Comparison of ENCODE assay signal across 16 cellular contexts in the genomic region with DNA sequence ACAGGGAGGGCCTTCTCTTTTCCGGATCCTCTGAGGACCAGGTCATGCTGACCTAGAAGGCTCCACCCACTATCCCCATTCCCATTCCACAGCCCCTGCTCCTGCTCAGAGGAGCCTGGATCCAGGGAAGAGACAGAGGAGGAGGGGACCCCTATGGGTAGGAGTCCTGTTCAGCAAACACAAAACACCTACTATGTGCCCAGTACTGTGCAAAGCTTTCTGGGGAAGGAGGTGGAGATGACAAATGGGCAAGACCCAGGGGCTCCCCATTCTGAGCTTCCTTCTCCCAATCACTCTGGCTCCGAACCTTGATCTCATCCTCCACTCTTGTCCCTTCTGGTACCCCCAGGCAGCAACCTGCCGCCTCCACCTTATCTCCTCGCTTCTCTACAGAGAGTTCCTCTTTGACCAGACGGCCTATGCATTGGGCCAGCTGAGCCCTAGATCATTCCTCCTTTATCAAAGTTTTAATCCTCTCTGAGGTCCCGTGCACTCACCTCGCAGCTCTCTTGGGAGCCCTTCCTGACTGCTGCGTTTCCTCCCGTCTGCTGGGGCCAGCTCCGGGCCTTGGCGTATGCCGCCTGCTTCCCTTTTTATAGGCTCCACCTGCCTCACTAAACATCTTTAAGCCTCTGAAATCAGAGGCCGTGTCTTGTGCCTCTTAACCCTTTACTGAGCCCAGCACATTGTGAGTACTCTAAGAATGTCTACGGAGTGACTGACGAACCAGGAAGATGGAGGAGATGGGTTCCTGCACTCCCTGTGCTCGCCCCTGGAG.
DNase-seq lines count a peak whose midpoint lies in the region; ATAC-seq and FAIRE-seq lines count a peak whose summit lies in the region.
"Had no signal": no experiment of that assay in that cellular context is flagged by ENCODE, and none has a peak within 500 bp of the region (broad histone marks: within the 10 kb centered on the region; RNA-seq: fewer than 3 reads in every experiment).

No MANE protein-coding gene starts in this region.

- peak overlapping the region; percentile 56 for H3K4me3 Mint-ChIP-seq in T-helper 17 cell
- H3K4me3 Mint-ChIP-seq: activated naive CD4-positive, alpha-beta T cell treated with anti-CD3 and anti-CD28 coated beads, Interleukin-2, amount 10 ng/mL, durations not matched to agents 7 days and 5 days had no signal

- DNase-seq in Kasumi-1 (lab: John Stamatoyannopoulos, UW) = peak; percentile 12 to 24
- no peak for DNase-seq in T-helper 17 cell
- peak; percentile 37 for DNase-seq in left kidney (ENCODE audit: low read depth, low spot score)
- no peak for DNase-seq in superior temporal gyrus (ENCODE audit: extremely low spot score)
- no peak for DNase-seq in activated CD4-positive, CD25-positive, alpha-beta regulatory T cell (lab: John Stamatoyannopoulos, UW)
- DNase-seq in SW480 (ENCODE audit: low spot score) = no peak
- DNase-seq: activated naive CD4-positive, alpha-beta T cell treated with anti-CD3 and anti-CD28 coated beads, Interleukin-2, amount 10 ng/mL, durations not matched to agents 7 days and 5 days; BE2C; colonic mucosa; foreskin fibroblast; MG63; NCI-H1930; NCI-H526 treated with DMSO at 0.1 percent for 48 hours; SK-N-SH had no signal

- H3K36me3 Mint-ChIP-seq in T-helper 17 cell (ENCODE audit: low read depth) = peaks cover 4% of the 10 kb centered on the region
- H3K36me3 Mint-ChIP-seq: activated naive CD4-positive, alpha-beta T cell treated with anti-CD3 and anti-CD28 coated beads, Interleukin-2, amount 10 ng/mL, durations not matched to agents 7 days and 5 days had no signal

- H3K27ac Mint-ChIP-seq in T-helper 17 cell = peak overlapping the region; percentile 75
- H3K27ac Mint-ChIP-seq: activated naive CD4-positive, alpha-beta T cell treated with anti-CD3 and anti-CD28 coated beads, Interleukin-2, amount 10 ng/mL, durations not matched to agents 7 days and 5 days had no signal

- peaks cover 31% of the 10 kb centered on the region for H3K27me3 Mint-ChIP-seq in T-helper 17 cell

- no peaks in the 10 kb centered on the region for H3K9me3 ChIP-seq in T-helper 17 cell (ENCODE audit: control insufficient read depth, low read length, poor library complexity, severe bottlenecking)
- H3K9me3 ChIP-seq: BE2C, colonic mucosa, MG63, SK-N-SH had no signal

- peak; percentile 63 for FAIRE-seq in G401.6 (lab: Jason Lieb, UNC)

- H3K4me1 Mint-ChIP-seq in T-helper 17 cell = peaks cover 17% of the 10 kb centered on the region

- no peak for ATAC-seq in T-helper 17 cell
- ATAC-seq in HG03139 (IDR thresholded peaks at IDR 0.05; ENCODE audit: unreplicated experiment) = no peak

Comparison
In these comparisons a context has a peak if more than half of its experiments do, and no peak if none do; other contexts are left out.
1. DNase-seq: peak in Kasumi-1 (2 of 2) and left kidney (single experiment); none in T-helper 17 cell (0 of 3), superior temporal gyrus (single experiment), activated CD4-positive, CD25-positive, alpha-beta regulatory T cell (0 of 4) and SW480 (single experiment).